Comparison of ENCODE assay signal across 1 cellular context in the genomic region with DNA sequence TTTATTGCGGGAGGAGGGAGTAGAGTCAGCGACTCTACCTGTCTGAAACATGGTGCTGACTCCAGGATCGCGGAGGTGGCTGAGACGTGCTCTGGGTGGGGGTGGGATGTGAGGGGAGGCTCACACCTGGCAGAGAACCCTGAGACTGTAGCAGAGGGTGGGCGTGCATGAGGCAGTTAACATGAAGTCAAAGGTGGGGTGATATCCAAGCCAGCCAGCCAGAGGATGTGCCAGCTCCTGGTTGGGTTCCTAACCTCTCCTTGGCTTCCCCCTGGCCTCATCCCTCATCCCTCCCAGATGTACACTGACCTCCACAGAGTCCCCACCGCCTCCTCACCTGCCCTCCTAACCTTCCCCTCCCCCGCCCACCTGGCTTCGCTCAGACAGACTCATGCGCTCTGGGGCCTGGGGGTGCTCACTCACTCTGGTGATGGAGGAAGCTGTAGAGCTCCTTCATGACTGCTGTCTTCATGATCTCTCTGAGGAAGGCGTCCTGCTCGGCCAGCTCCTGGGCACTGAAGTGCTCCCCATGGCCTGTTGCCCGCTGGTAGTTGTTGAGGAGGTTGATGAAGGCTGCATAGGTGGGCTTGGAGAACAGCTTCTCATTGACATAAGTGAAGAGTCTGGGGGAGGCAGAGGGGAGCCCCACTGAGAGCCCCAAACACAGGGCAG.
TF ChIP-seq lines count a peak whose summit lies in the region.

No MANE protein-coding gene starts in this region.

TF ChIP-seq in SK-N-SH, 30 proteins besides CTCF, POLR2A, EP300 and RAD21:
- TF ChIP-seq FOXM1 (IDR thresholded peaks at IDR 0.05; ENCODE audit: low read depth) (no peak), MAX (IDR thresholded peaks at IDR 0.05; ENCODE audit: low read depth) (no peak), NRF1 (IDR thresholded peaks at IDR 0.05; ENCODE audit: low read depth, low read length) (no peak), IRF3 (IDR thresholded peaks at IDR 0.05; ENCODE audit: low read depth, low read length) (no peak), NFIC (IDR thresholded peaks at IDR 0.05; ENCODE audit: borderline replicate concordance) (no peak), CHD2 (IDR thresholded peaks at IDR 0.05; ENCODE audit: low read length, partially characterized antibody) (no peak), RFX5 (IDR thresholded peaks at IDR 0.05; ENCODE audit: low read length) (no peak), RCOR1 (IDR thresholded peaks at IDR 0.05; ENCODE audit: low read length) (no peak), FOSL2 (IDR thresholded peaks at IDR 0.05; ENCODE audit: borderline replicate concordance, low read depth) (no peak), FOXJ3 (CRISPR knock-in tag; IDR thresholded peaks at IDR 0.05) (no peak), RXRA (IDR thresholded peaks at IDR 0.05; ENCODE audit: borderline replicate concordance, low read depth) (no peak), TCF12 (IDR thresholded peaks at IDR 0.05) (no peak), MXI1 (IDR thresholded peaks at IDR 0.05; ENCODE audit: low read depth, low read length) (no peak), SMC3 (IDR thresholded peaks at IDR 0.05; ENCODE audit: low read depth, low read length) (no peak), SIN3A (IDR thresholded peaks at IDR 0.05; ENCODE audit: borderline replicate concordance, low read depth, low read length) (no peak), YY1 (IDR thresholded peaks at IDR 0.05; ENCODE audit: low read depth) (no peak), GATA2 (CRISPR knock-in tag; IDR thresholded peaks at IDR 0.05) (no peak)
- TF ChIP-seq, protein P1, sequence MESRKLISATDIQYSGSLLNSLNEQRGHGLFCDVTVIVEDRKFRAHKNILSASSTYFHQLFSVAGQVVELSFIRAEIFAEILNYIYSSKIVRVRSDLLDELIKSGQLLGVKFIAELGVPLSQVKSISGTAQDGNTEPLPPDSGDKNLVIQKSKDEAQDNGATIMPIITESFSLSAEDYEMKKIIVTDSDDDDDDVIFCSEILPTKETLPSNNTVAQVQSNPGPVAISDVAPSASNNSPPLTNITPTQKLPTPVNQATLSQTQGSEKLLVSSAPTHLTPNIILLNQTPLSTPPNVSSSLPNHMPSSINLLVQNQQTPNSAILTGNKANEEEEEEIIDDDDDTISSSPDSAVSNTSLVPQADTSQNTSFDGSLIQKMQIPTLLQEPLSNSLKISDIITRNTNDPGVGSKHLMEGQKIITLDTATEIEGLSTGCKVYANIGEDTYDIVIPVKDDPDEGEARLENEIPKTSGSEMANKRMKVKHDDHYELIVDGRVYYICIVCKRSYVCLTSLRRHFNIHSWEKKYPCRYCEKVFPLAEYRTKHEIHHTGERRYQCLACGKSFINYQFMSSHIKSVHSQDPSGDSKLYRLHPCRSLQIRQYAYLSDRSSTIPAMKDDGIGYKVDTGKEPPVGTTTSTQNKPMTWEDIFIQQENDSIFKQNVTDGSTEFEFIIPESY (IDR thresholded peaks at IDR 0.05; ENCODE audit: borderline replicate concordance, low read depth): no peak
- TF ChIP-seq, protein P2, sequence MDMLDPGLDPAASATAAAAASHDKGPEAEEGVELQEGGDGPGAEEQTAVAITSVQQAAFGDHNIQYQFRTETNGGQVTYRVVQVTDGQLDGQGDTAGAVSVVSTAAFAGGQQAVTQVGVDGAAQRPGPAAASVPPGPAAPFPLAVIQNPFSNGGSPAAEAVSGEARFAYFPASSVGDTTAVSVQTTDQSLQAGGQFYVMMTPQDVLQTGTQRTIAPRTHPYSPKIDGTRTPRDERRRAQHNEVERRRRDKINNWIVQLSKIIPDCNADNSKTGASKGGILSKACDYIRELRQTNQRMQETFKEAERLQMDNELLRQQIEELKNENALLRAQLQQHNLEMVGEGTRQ (IDR thresholded peaks at IDR 0.05; ENCODE audit: borderline replicate concordance, low read depth, low read length): no peak
